8 cellular contexts compared by ENCODE assay signal in genomic region chr2:240567137-240567871, GRCh38. TPM values are rescaled to one million over a fixed set of nuclear protein-coding genes. Genes with fewer than 3 reads are reported as not detected.
DNase-seq lines count a peak whose midpoint lies in the region; ATAC-seq and TF ChIP-seq lines count a peak whose summit lies in the region.

No MANE protein-coding gene starts in this region.

- H4K20me1 ChIP-seq in MM.1S (ENCODE audit: insufficient read depth, low read length) = no peaks in the 10 kb centered on the region

- POLR2A ChIA-PET in AG04450 (lab: Yijun Ruan, JAX) = interaction anchor here (1.0 to 3.2 kb wide), 2 partner anchors 19 to 53 kb away, joined by 3 to 13 read pairs; partner anchors contain the start of gene CAPN10

- H3K36me3 ChIP-seq in MM.1S (replicated peaks; ENCODE audit: insufficient read depth, low read length) = no peaks in the 10 kb centered on the region

- H3K4me3 Mint-ChIP-seq in activated T-helper 17 cell treated with anti-CD3 and anti-CD28 coated beads, Interleukin-2, amount 50 U/mL, for 72 hours = peak overlapping the region; percentile 99
- peak overlapping the region; percentile 76 for H3K4me3 Mint-ChIP-seq in progenitor cell of endocrine pancreas (ENCODE audit: low read depth)

- intact Hi-C loops in Right ventricle myocardium inferior (cut with DNase I) = no loop called here

- DNase-seq in AG04450 (ENCODE audit: low read depth, low spot score) (no peak), MM.1S (no peak), Right ventricle myocardium inferior (ENCODE audit: missing footprints) (peak; percentile 60), progenitor cell of endocrine pancreas (ENCODE audit: low spot score, unreplicated experiment) (no peak), NCI-H2081 (lab: John Stamatoyannopoulos, UW) (no peak)

- CTCF ChIA-PET in AG04450 (lab: Charles Lee) = interaction anchor here (0.6 to 2.8 kb wide), 9 partner anchors 11 to 271 kb away, joined by 3 to 31 read pairs (median 3); partner anchors contain the start of gene CAPN10

- no peaks in the 10 kb centered on the region for H3K9me3 Mint-ChIP-seq in activated T-helper 17 cell treated with anti-CD3 and anti-CD28 coated beads, Interleukin-2, amount 50 U/mL, for 72 hours
- H3K9me3 Mint-ChIP-seq in progenitor cell of endocrine pancreas (ENCODE audit: low read depth) = no peaks in the 10 kb centered on the region

- peak overlapping the region; percentile 79 for H3K9ac ChIP-seq in MM.1S (ENCODE audit: low read length)

- H3K4me1 ChIP-seq in MM.1S (ENCODE audit: low read length) = peaks cover 53% of the 10 kb centered on the region

- peak overlapping the region; percentile 90 for H3K27ac Mint-ChIP-seq in activated T-helper 17 cell treated with anti-CD3 and anti-CD28 coated beads, Interleukin-2, amount 50 U/mL, for 72 hours
- H3K27ac Mint-ChIP-seq in progenitor cell of endocrine pancreas = peak overlapping the region; percentile 59

- H3K27ac ChIP-seq in AG04450 (ENCODE audit: low read depth, low read length) (no peak overlapping the region), MM.1S (ENCODE audit: low read length) (peak overlapping the region; percentile 81)

- no peak for ATAC-seq in activated T-helper 17 cell treated with anti-CD3 and anti-CD28 coated beads, Interleukin-2, amount 50 U/mL, for 72 hours (replicated peaks)
- ATAC-seq in Right ventricle myocardium inferior (no peak), GM19328 (IDR thresholded peaks at IDR 0.05; ENCODE audit: unreplicated experiment) (no peak), HG03045 (IDR thresholded peaks at IDR 0.05; ENCODE audit: unreplicated experiment) (no peak)

- H3K4me2 ChIP-seq in MM.1S (ENCODE audit: low read depth, low read length) = peak overlapping the region; percentile 95

- TF ChIP-seq CTCF in AG04450 (IDR thresholded peaks at IDR 0.05; ENCODE audit: low read depth, low read length) (no peak), MM.1S (IDR thresholded peaks at IDR 0.05; ENCODE audit: low read length) (no peak), progenitor cell of endocrine pancreas (IDR thresholded peaks at IDR 0.05; ENCODE audit: unreplicated experiment) (no peak)

- H3K27me3 ChIP-seq in AG04450 (ENCODE audit: control insufficient read depth, insufficient read depth, low read length) (no peaks in the 10 kb centered on the region), MM.1S (replicated peaks; ENCODE audit: insufficient read depth, low read length) (no peaks in the 10 kb centered on the region)

- H3K4me3 ChIP-seq in AG04450 (ENCODE audit: low read depth, low read length) = peak overlapping the region; percentile 76
- H3K4me3 ChIP-seq in MM.1S (ENCODE audit: low read length) = peak overlapping the region; percentile 70

- peaks cover 46% of the 10 kb centered on the region for H3K36me3 Mint-ChIP-seq in activated T-helper 17 cell treated with anti-CD3 and anti-CD28 coated beads, Interleukin-2, amount 50 U/mL, for 72 hours (ENCODE audit: low read depth)
- peaks cover 3% of the 10 kb centered on the region for H3K36me3 Mint-ChIP-seq in progenitor cell of endocrine pancreas (ENCODE audit: insufficient read depth)

- H3K9me3 ChIP-seq in AG04450 (ENCODE audit: control insufficient read depth, insufficient read depth, low read length) (no peaks in the 10 kb centered on the region; the same call in 1 of the 2 replicates), MM.1S (replicated peaks; ENCODE audit: insufficient read depth, low read length) (no peaks in the 10 kb centered on the region)

- peaks cover 21% of the 10 kb centered on the region for H3K4me1 Mint-ChIP-seq in activated T-helper 17 cell treated with anti-CD3 and anti-CD28 coated beads, Interleukin-2, amount 50 U/mL, for 72 hours
- peaks cover 22% of the 10 kb centered on the region for H3K4me1 Mint-ChIP-seq in progenitor cell of endocrine pancreas (ENCODE audit: low read depth)

- H3K79me2 ChIP-seq in MM.1S (ENCODE audit: low read length) = peaks cover 79% of the 10 kb centered on the region

- H3K9me2 ChIP-seq in MM.1S (replicated peaks; ENCODE audit: insufficient read depth, low read length) = no peaks in the 10 kb centered on the region

- peak overlapping the region; percentile 58 for H2AFZ ChIP-seq in MM.1S (ENCODE audit: low read length)

- H3K27me3 Mint-ChIP-seq in activated T-helper 17 cell treated with anti-CD3 and anti-CD28 coated beads, Interleukin-2, amount 50 U/mL, for 72 hours = no peaks in the 10 kb centered on the region
- no peaks in the 10 kb centered on the region for H3K27me3 Mint-ChIP-seq in progenitor cell of endocrine pancreas

- H3F3A ChIP-seq in MM.1S (ENCODE audit: insufficient read depth, low read length) = peaks cover 26% of the 10 kb centered on the region

RNA-seq across cellular contexts. Expression of gene RNPEPL1, which starts 1.0 kb away (rescaled TPM):
- polyA plus RNA-seq in AG04450 (2011; rRNA removed) = 7.2 and 15.0 TPM in 2 replicates
- 12.7 and 23.8 TPM in 2 replicates for polyA minus RNA-seq in AG04450 (2011; rRNA and poly(A)+ RNA removed)
- total RNA-seq in activated T-helper 17 cell treated with anti-CD3 and anti-CD28 coated beads, Interleukin-2, amount 50 U/mL, for 72 hours = 10 to 100 TPM; 27.2 to 52.7 TPM
- total RNA-seq in Right ventricle myocardium inferior (98.4 TPM), progenitor cell of endocrine pancreas (50.8 and 52.2 TPM in 2 replicates)

RNA-seq across cellular contexts. Expression of gene DUSP28, which starts 7.1 kb away (rescaled TPM):
- polyA plus RNA-seq in AG04450 (2011; rRNA removed) = 4.4 and 6.1 TPM in 2 replicates
- 1.1 TPM in 2 replicates for polyA minus RNA-seq in AG04450 (2011; rRNA and poly(A)+ RNA removed)
- total RNA-seq in activated T-helper 17 cell treated with anti-CD3 and anti-CD28 coated beads, Interleukin-2, amount 50 U/mL, for 72 hours = 1 to 10 TPM; 3.6 to 8.3 TPM
- total RNA-seq in Right ventricle myocardium inferior (14.4 TPM), progenitor cell of endocrine pancreas (4.9 and 6.4 TPM in 2 replicates)

RNA-seq across cellular contexts. Expression of gene ANKMY1, which starts 9.5 kb away (rescaled TPM):
- 2.9 and 3.1 TPM in 2 replicates for polyA plus RNA-seq in AG04450 (2011; rRNA removed)
- 7.2 and 8.8 TPM in 2 replicates for polyA minus RNA-seq in AG04450 (2011; rRNA and poly(A)+ RNA removed)
- 10 to 100 TPM; 14.5 to 28.8 TPM for total RNA-seq in activated T-helper 17 cell treated with anti-CD3 and anti-CD28 coated beads, Interleukin-2, amount 50 U/mL, for 72 hours
- total RNA-seq in Right ventricle myocardium inferior (5.9 TPM), progenitor cell of endocrine pancreas (29.0 and 29.2 TPM in 2 replicates)

RNA-seq across cellular contexts. Expression of gene CAPN10, which starts 19.2 kb away (rescaled TPM):
- 5.6 and 7.5 TPM in 2 replicates for polyA plus RNA-seq in AG04450 (2011; rRNA removed)
- polyA minus RNA-seq in AG04450 (2011; rRNA and poly(A)+ RNA removed) = 8.2 and 9.1 TPM in 2 replicates
- total RNA-seq in activated T-helper 17 cell treated with anti-CD3 and anti-CD28 coated beads, Interleukin-2, amount 50 U/mL, for 72 hours = 10 to 100 TPM; 28.6 to 42.3 TPM
- total RNA-seq in Right ventricle myocardium inferior (51.8 TPM), progenitor cell of endocrine pancreas (65.5 and 67.2 TPM in 2 replicates)

RNA-seq across cellular contexts. Expression of gene GPR35, which starts 58.0 kb away (rescaled TPM):
- 0.05 and 0.06 TPM in 2 replicates for polyA plus RNA-seq in AG04450 (2011; rRNA removed)
- 0.04 TPM in 1 of 2 replicates, not detected in the other for polyA minus RNA-seq in AG04450 (2011; rRNA and poly(A)+ RNA removed)
- 1 to 10 TPM; 2.0 to 4.4 TPM for total RNA-seq in activated T-helper 17 cell treated with anti-CD3 and anti-CD28 coated beads, Interleukin-2, amount 50 U/mL, for 72 hours
- 2.2 TPM for total RNA-seq in Right ventricle myocardium inferior
- 5.8 and 6.5 TPM in 2 replicates for total RNA-seq in progenitor cell of endocrine pancreas
